ENCODE assay signal across 14 cellular contexts in the genomic region with DNA sequence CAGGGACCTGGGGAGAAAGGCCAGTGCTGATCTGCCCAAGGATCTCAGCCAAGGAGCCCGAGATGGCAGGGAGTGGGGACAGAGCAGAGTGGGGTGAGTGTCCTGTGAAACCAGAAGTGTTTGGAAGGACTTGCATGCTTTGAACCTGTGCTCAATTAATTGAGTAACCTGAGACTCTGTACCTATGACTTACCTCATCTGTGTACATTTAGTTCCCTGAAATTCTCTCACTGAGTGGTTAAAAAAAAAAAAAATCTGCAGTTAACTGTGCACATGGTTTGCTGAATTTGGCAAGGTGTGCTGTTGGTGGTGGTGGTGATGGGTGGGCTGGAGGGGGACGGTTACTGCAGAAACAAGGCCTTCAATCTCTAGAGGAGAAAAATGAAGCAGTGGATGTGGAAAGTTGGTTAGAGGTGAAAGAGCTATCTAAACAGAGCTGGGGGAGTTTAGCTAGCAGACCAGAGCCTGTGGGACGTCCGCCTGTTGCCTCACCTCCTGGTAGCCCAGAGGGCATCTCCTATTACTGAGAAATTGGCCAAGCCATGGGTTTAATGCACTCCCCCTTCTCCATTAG. TPM values are rescaled to one million over a fixed set of nuclear protein-coding genes. Genes with fewer than 3 reads are reported as not detected.
DNase-seq lines count a peak whose midpoint lies in the region; ATAC-seq and TF ChIP-seq lines count a peak whose summit lies in the region.
"Had no signal": no experiment of that assay in that cellular context is flagged by ENCODE, and none has a peak within 500 bp of the region (broad histone marks: within the 10 kb centered on the region; RNA-seq: fewer than 3 reads in every experiment).

No MANE protein-coding gene starts in this region.

- H3K4me1 Mint-ChIP-seq in CD8-positive, alpha-beta T cell (ENCODE audit: low read depth): peaks cover 97% of the 10 kb centered on the region
- H3K4me1 Mint-ChIP-seq in activated B cell treated with CpG ODN at 0.5 μM for 24 hours: peaks cover 83% of the 10 kb centered on the region
- peaks cover 25% of the 10 kb centered on the region for H3K4me1 Mint-ChIP-seq in memory B cell

- H3K36me3 ChIP-seq in CD8-positive, alpha-beta T cell (ENCODE audit: insufficient read depth, low read length): no peaks in the 10 kb centered on the region
- H3K36me3 ChIP-seq: transverse colon had no signal

- H3K4me1 ChIP-seq in CD8-positive, alpha-beta T cell (ENCODE audit: insufficient read depth, low read length): peaks cover 99% of the 10 kb centered on the region

- no peak for DNase-seq in CD8-positive, alpha-beta T cell
- DNase-seq in H4 (ENCODE audit: low spot score) (peak; percentile 39), activated B cell treated with CpG ODN at 0.5 μM for 24 hours (no peak), memory B cell (ENCODE audit: low spot score in 2 of 2) (no peak), GM10266 (ENCODE audit: extremely low spot score) (no peak), medulla oblongata (ENCODE audit: extremely low spot score) (no peak), head of caudate nucleus (no peak), SHP77 (lab: John Stamatoyannopoulos, UW) (no peak)
- DNase-seq: cortex of kidney, foreskin melanocyte, mesenchymal stem cell, NCI-H1092, transverse colon had no signal

- no peaks in the 10 kb centered on the region for H3K27me3 ChIP-seq in CD8-positive, alpha-beta T cell (ENCODE audit: insufficient read depth, low read length)
- H3K27me3 ChIP-seq: transverse colon had no signal

- CTCF ChIA-PET in CD8-positive, alpha-beta T cell (lab: Charles Lee): interaction anchor here (0.6 to 1.0 kb wide), 2 partner anchors 57 to 141 kb away, joined by 3 read pairs; no protein-coding TSS in a partner anchor
- CTCF ChIA-PET in activated B cell treated with CpG ODN at 0.5 μM for 24 hours (lab: Charles Lee): interaction anchor here (1.2 to 2.6 kb wide), 3 partner anchors 10 to 130 kb away, joined by 3 to 9 read pairs (median 4); no protein-coding TSS in a partner anchor

- H3K9me3 ChIP-seq in CD8-positive, alpha-beta T cell (ENCODE audit: low read length): no peaks in the 10 kb centered on the region
- H3K9me3 ChIP-seq: transverse colon had no signal

- POLR2A ChIA-PET in CD8-positive, alpha-beta T cell (lab: Charles Lee): interaction anchor here (2.0 to 12.0 kb wide), 2 partner anchors 11 to 35 kb away, joined by 6 to 178 read pairs; partner anchors contain the start of genes SORL1 and SORL1-AS1
- POLR2A ChIA-PET in activated B cell treated with CpG ODN at 0.5 μM for 24 hours (lab: Charles Lee): interaction anchor here (0.7 to 10.2 kb wide), 3 partner anchors 11 to 1116 kb away, joined by 4 to 148 read pairs (median 12); partner anchors contain the start of genes SORL1 and SORL1-AS1

- ATAC-seq in CD8-positive, alpha-beta T cell: no peak
- ATAC-seq in activated B cell treated with CpG ODN at 0.5 μM for 24 hours (ENCODE audit: low read depth) (no peak), memory B cell (ENCODE audit: low read depth) (no peak)

- no peaks in the 10 kb centered on the region for H3K27me3 Mint-ChIP-seq in CD8-positive, alpha-beta T cell (ENCODE audit: low read depth)
- H3K27me3 Mint-ChIP-seq in activated B cell treated with CpG ODN at 0.5 μM for 24 hours (no peaks in the 10 kb centered on the region), memory B cell (peaks cover 2% of the 10 kb centered on the region)

- no peak overlapping the region for H3K4me3 ChIP-seq in CD8-positive, alpha-beta T cell (ENCODE audit: low read depth, low read length)
- H3K4me3 ChIP-seq: transverse colon had no signal

- H3K4me3 Mint-ChIP-seq in CD8-positive, alpha-beta T cell: peak overlapping the region; percentile 32
- H3K4me3 Mint-ChIP-seq in activated B cell treated with CpG ODN at 0.5 μM for 24 hours: no peak overlapping the region
- H3K4me3 Mint-ChIP-seq in memory B cell: no peak overlapping the region

- H3K27ac ChIP-seq in CD8-positive, alpha-beta T cell (ENCODE audit: low read depth, low read length): no peak overlapping the region

- TF ChIP-seq CTCF in CD8-positive, alpha-beta T cell (IDR thresholded peaks at IDR 0.05): no peak
- TF ChIP-seq CTCF in activated B cell treated with CpG ODN at 0.5 μM for 24 hours (IDR thresholded peaks at IDR 0.05) (no peak), GM10266 (IDR thresholded peaks at IDR 0.05; ENCODE audit: control insufficient read depth, insufficient read depth, low read depth, missing control alignments) (no peak)

- H3K36me3 Mint-ChIP-seq in CD8-positive, alpha-beta T cell: peaks cover 34% of the 10 kb centered on the region
- H3K36me3 Mint-ChIP-seq in activated B cell treated with CpG ODN at 0.5 μM for 24 hours (ENCODE audit: low read depth) (peaks cover 25% of the 10 kb centered on the region), memory B cell (no peaks in the 10 kb centered on the region)

- H3K9me3 Mint-ChIP-seq in CD8-positive, alpha-beta T cell: no peaks in the 10 kb centered on the region
- no peaks in the 10 kb centered on the region for H3K9me3 Mint-ChIP-seq in activated B cell treated with CpG ODN at 0.5 μM for 24 hours
- no peaks in the 10 kb centered on the region for H3K9me3 Mint-ChIP-seq in memory B cell
- H3K9me3 Mint-ChIP-seq: activated T-helper 2 cell treated with anti-CD3 and anti-CD28 coated beads, Interferon-gamma antibody, Interleukin-2, Interleukin-4, amounts not matched to agents 10 μg/mL and 5 μg/mL and 100 μg/mL, durations not matched to agents 14 hours and 24 hours and 36 hours had no signal

- peak overlapping the region; percentile 97 for H3K27ac Mint-ChIP-seq in CD8-positive, alpha-beta T cell
- H3K27ac Mint-ChIP-seq in activated B cell treated with CpG ODN at 0.5 μM for 24 hours (peak overlapping the region; percentile 82), memory B cell (peak overlapping the region; percentile 8)

- intact Hi-C loops in CD8-positive, alpha-beta T cell (cut with DNase I, micrococcal nuclease): loop anchor here in 1 of 2 experiments (10.0 kb wide), 1 partner anchor 1384 kb away; no protein-coding TSS in a partner anchor
- intact Hi-C loops in activated B cell treated with CpG ODN at 0.5 μM for 24 hours (cut with micrococcal nuclease) (no loop called here), head of caudate nucleus (cut with DNase I) (no loop called here)

RNA-seq across cellular contexts. Expression of gene SORL1, which starts 8.9 kb away (rescaled TPM):
- total RNA-seq in CD8-positive, alpha-beta T cell: 100 to 1,000 TPM; 170 TPM
- 2.5 and 3.6 TPM in 2 replicates for total RNA-seq in H4 (2014; rRNA removed; shearing (Covaris generic))
- 159 and 180 TPM in 2 replicates for total RNA-seq in activated B cell treated with CpG ODN at 0.5 μM for 24 hours

Comparison
In these comparisons a context has a peak if more than half of its experiments do, and no peak if none do; other contexts are left out.
1. H3K27ac Mint-ChIP-seq: peak in every context shown above with its lines; median percentile 97 in CD8-positive, alpha-beta T cell; 82 in activated B cell treated with CpG ODN at 0.5 μM for 24 hours; 8 in memory B cell.
2. RNA of gene SORL1, which starts 8.9 kb away (total RNA-seq): 159 to 180 TPM in activated B cell treated with CpG ODN at 0.5 μM for 24 hours and 170 TPM in CD8-positive, alpha-beta T cell; 2.5 to 3.6 TPM in H4; every median in the first group is over 10 times any median in the second.